In genomic region chr6:26026833-26027490, GRCh38 we compare ENCODE assay signal across 8 cellular contexts.
DNase-seq lines count a peak whose midpoint lies in the region; ATAC-seq, FAIRE-seq and TF ChIP-seq lines count a peak whose summit lies in the region.

No MANE protein-coding gene starts in this region.

- WGBS in H1 (ENCODE audit: extremely low coverage in 1 of 2, insufficient coverage in 1 of 2, insufficient read length in 1 of 2, insufficient replicate concordance in 2 of 2, low coverage in 1 of 2, low lambda C conversion rate in 2 of 2, missing lambda C conversion rate in 1 of 2), 2 experiments: 1% methylated on average over 43 of the region's 44 CpGs; no CpG with 5 or more reads in 1 of the 2 experiments

- H3K4me1 ChIP-seq in H1 (replicated peaks in 1 of 4; ENCODE audit: control insufficient read depth in 3 of 4, insufficient read depth in 4 of 4, low read length in 3 of 4): peaks cover 3 to 23% (median 10%) of the 10 kb centered on the region in 4 experiments; a peak in 5 of 7 replicates

- H2AK5ac ChIP-seq in H1 (ENCODE audit: low read depth, low read length): no peak overlapping the region; the same call in 1 of the 2 replicates

- H3K36me3 Mint-ChIP-seq in activated CD8-positive, alpha-beta memory T cell treated with anti-CD3 and anti-CD28 coated beads, Interleukin-2, amount 10 ng/mL, durations not matched to agents 7 days and 5 days: peaks cover 8% of the 10 kb centered on the region
- H3K36me3 Mint-ChIP-seq in mesothelial cell of epicardium: no peaks in the 10 kb centered on the region

- peak; percentile 84 for FAIRE-seq in H1 (lab: Jason Lieb, UNC)

- peak overlapping the region; percentile 2 for H4K5ac ChIP-seq in H1 (ENCODE audit: insufficient read length, low read depth, low read length)

- H3K9me3 ChIP-seq in H1 (ENCODE audit: insufficient read depth in 2 of 2, low read depth in 1 of 2, low read length in 1 of 2): no peaks in the 10 kb centered on the region

- H2BK12ac ChIP-seq in H1 (ENCODE audit: low read depth, low read length): no peak overlapping the region

- H4K20me1 ChIP-seq in H1 (replicated peaks in 1 of 2; ENCODE audit: control insufficient read depth in 1 of 2, insufficient read depth in 2 of 2, low read length in 2 of 2): peaks cover 0 to 5% of the 10 kb centered on the region in 2 experiments

- TF ChIP-seq RAD21 in H1 (IDR thresholded peaks at IDR 0.05 in 1 of 2, conservative IDR thresholded peaks at IDR 0.05 in 1 of 2; ENCODE audit: low read depth in 2 of 2, low read length in 2 of 2): no peak

- H3K36me3 ChIP-seq in H1 (ENCODE audit: control insufficient read depth in 2 of 4, insufficient read depth in 4 of 4, low read length in 3 of 4): no peaks in the 10 kb centered on the region

- H3K14ac ChIP-seq in H1 (ENCODE audit: insufficient read length): no peak overlapping the region

- peaks cover 10% of the 10 kb centered on the region for H3K27me3 Mint-ChIP-seq in activated CD8-positive, alpha-beta memory T cell treated with anti-CD3 and anti-CD28 coated beads, Interleukin-2, amount 10 ng/mL, durations not matched to agents 7 days and 5 days
- no peaks in the 10 kb centered on the region for H3K27me3 Mint-ChIP-seq in mesothelial cell of epicardium (ENCODE audit: low read depth)

- H3K23ac ChIP-seq in H1 (ENCODE audit: insufficient read length): no peak overlapping the region

- peaks cover 82% of the 10 kb centered on the region for H3K4me1 Mint-ChIP-seq in activated CD8-positive, alpha-beta memory T cell treated with anti-CD3 and anti-CD28 coated beads, Interleukin-2, amount 10 ng/mL, durations not matched to agents 7 days and 5 days
- peaks cover 58% of the 10 kb centered on the region for H3K4me1 Mint-ChIP-seq in mesothelial cell of epicardium

- POLR2A ChIA-PET in H1 (lab: Charles Lee; ENCODE audit: partially characterized antibody): interaction anchor here (0.7 to 43.5 kb wide), 50 partner anchors 2 to 1867 kb away, joined by 3 to 1982 read pairs (median 8); partner anchors contain the start of gene HFE

- H2BK120ac ChIP-seq in H1 (replicated peaks; ENCODE audit: low read depth, low read length): no peak overlapping the region

- H3K27ac Mint-ChIP-seq in activated CD8-positive, alpha-beta memory T cell treated with anti-CD3 and anti-CD28 coated beads, Interleukin-2, amount 10 ng/mL, durations not matched to agents 7 days and 5 days: peak overlapping the region; percentile 99
- H3K27ac Mint-ChIP-seq in mesothelial cell of epicardium: peak overlapping the region; percentile 97

- H2BK5ac ChIP-seq in H1 (ENCODE audit: low read depth, low read length): peak overlapping the region; percentile 85; the same call in 1 of the 2 replicates

- peaks cover 10% of the 10 kb centered on the region for H3K23me2 ChIP-seq in H1 (ENCODE audit: low read depth, low read length)

- peak overlapping the region; percentile 80 for H3K27ac ChIP-seq in H1 (ENCODE audit: low read depth, low read length)

- H3K27me3 ChIP-seq in H1 (replicated peaks in 1 of 4; ENCODE audit: control insufficient read depth in 3 of 4, extremely low read depth in 1 of 4, insufficient read depth in 3 of 4, low read length in 3 of 4): no peaks in the 10 kb centered on the region

- no peak overlapping the region for H3K56ac ChIP-seq in H1 (replicated peaks; ENCODE audit: insufficient read length, low read depth, low read length)

- H3K4me3 Mint-ChIP-seq in activated CD8-positive, alpha-beta memory T cell treated with anti-CD3 and anti-CD28 coated beads, Interleukin-2, amount 10 ng/mL, durations not matched to agents 7 days and 5 days: peak overlapping the region; percentile 83
- H3K4me3 Mint-ChIP-seq in mesothelial cell of epicardium: peak overlapping the region; percentile 93

- no peak overlapping the region for H3K18ac ChIP-seq in H1 (ENCODE audit: extremely low read depth, low read length)

- H3K4me2 ChIP-seq in H1 (ENCODE audit: insufficient read depth in 1 of 2, low read depth in 2 of 2, low read length in 2 of 2): peak overlapping the region; percentile 73 to 81

- H4K8ac ChIP-seq in H1 (ENCODE audit: extremely low read depth, insufficient read depth, low read length): no peak overlapping the region

- no peaks in the 10 kb centered on the region for H3K79me2 ChIP-seq in H1 (ENCODE audit: control insufficient read depth in 1 of 2, insufficient read depth in 2 of 2, low read length in 2 of 2)

- TF ChIP-seq CTCF in H1 (IDR thresholded peaks at IDR 0.05; ENCODE audit: control extremely low read depth in 1 of 3, insufficient read depth in 1 of 3, low read depth in 1 of 3, low read length in 3 of 3): no peak
- no peak for TF ChIP-seq CTCF in mesothelial cell of epicardium (IDR thresholded peaks at IDR 0.05; ENCODE audit: unreplicated experiment)

- no peak overlapping the region for H2BK20ac ChIP-seq in H1 (ENCODE audit: low read length)

- H4K91ac ChIP-seq in H1 (replicated peaks; ENCODE audit: insufficient read length, low read length): no peak overlapping the region

- H3K4me3 ChIP-seq in H1 (ENCODE audit: extremely low read depth in 1 of 4, insufficient read depth in 2 of 4, low read depth in 3 of 4, low read length in 4 of 4): peak overlapping the region; percentile 75 to 89 (median 82)

- H3K9ac ChIP-seq in H1 (replicated peaks in 1 of 4; ENCODE audit: extremely low read depth in 1 of 4, low read depth in 3 of 4, low read length in 3 of 4): peak overlapping the region; percentile 61 to 88 (median 84)

- TF ChIP-seq POLR2A in H1 (IDR thresholded peaks at IDR 0.05; ENCODE audit: control extremely low read depth in 1 of 2, low read depth in 2 of 2, low read length in 2 of 2): peak; percentile 99 to 100

- no peaks in the 10 kb centered on the region for H3K9me3 Mint-ChIP-seq in activated CD8-positive, alpha-beta memory T cell treated with anti-CD3 and anti-CD28 coated beads, Interleukin-2, amount 10 ng/mL, durations not matched to agents 7 days and 5 days (ENCODE audit: low read depth)
- H3K9me3 Mint-ChIP-seq in mesothelial cell of epicardium: no peaks in the 10 kb centered on the region

- DNase-seq in COLO668 (lab: John Stamatoyannopoulos, UW; ENCODE audit: unreplicated experiment): peak; percentile 93
- peak in 73 of 76 experiments; percentile 92 to 100 (median 99) for DNase-seq in HUDEP-2 (lab: John Stamatoyannopoulos, UW; ENCODE audit: unreplicated experiment in 76 of 76)
- DNase-seq in NOMO-1 treated with dmso at 0.1 percent for 144 hours (lab: John Stamatoyannopoulos, UW; ENCODE audit: unreplicated experiment): peak; percentile 76
- DNase-seq in activated CD8-positive, alpha-beta memory T cell treated with anti-CD3 and anti-CD28 coated beads, Interleukin-2, amount 10 ng/mL, durations not matched to agents 7 days and 5 days: peak; percentile 97
- peak; percentile 85 to 93 for DNase-seq in H1 (ENCODE audit: low read depth in 1 of 2, low spot score in 2 of 2)
- peak in 1 of 2 experiments; percentile 74 for DNase-seq in mesothelial cell of epicardium (ENCODE audit: low spot score in 2 of 2, unreplicated experiment in 2 of 2)
- DNase-seq in stimulated activated CD8-positive, alpha-beta memory T cell treated with anti-CD3 and anti-CD28 coated beads, Interleukin-2, amount 100 ng/mL, for 1 hour (ENCODE audit: low read depth in 2 of 2): peak; percentile 62 to 71

- H2BK15ac ChIP-seq in H1 (ENCODE audit: low read length): no peak overlapping the region

- CTCF ChIA-PET in activated CD8-positive, alpha-beta memory T cell treated with anti-CD3 and anti-CD28 coated beads, Interleukin-2, amount 10 ng/mL, durations not matched to agents 7 days and 5 days (lab: Charles Lee): interaction anchor here (0.7 to 7.4 kb wide), 12 partner anchors 10 to 1869 kb away, joined by 3 to 45 read pairs (median 6); a partner anchor contains a TSS
- CTCF ChIA-PET in H1 (lab: Charles Lee; ENCODE audit: partially characterized antibody): interaction anchor here (0.6 to 3.1 kb wide), 14 partner anchors 12 to 93 kb away, joined by 3 to 13 read pairs (median 4); a partner anchor contains a TSS

- peak in 1 of 2 experiments; percentile 96; a peak in 2 of 3 replicates for TF ChIP-seq EP300 in H1 (IDR thresholded peaks at IDR 0.05; ENCODE audit: borderline replicate concordance in 1 of 2, low read depth in 2 of 2, low read length in 2 of 2)

- H3K79me1 ChIP-seq in H1 (ENCODE audit: low read depth, low read length): no peaks in the 10 kb centered on the region

- ATAC-seq in GM21381 (IDR thresholded peaks at IDR 0.05; ENCODE audit: unreplicated experiment): peak; percentile 45
- peak; percentile 50 for ATAC-seq in activated CD8-positive, alpha-beta memory T cell treated with anti-CD3 and anti-CD28 coated beads, Interleukin-2, amount 10 ng/mL, durations not matched to agents 7 days and 5 days

- no peak overlapping the region for H2AFZ ChIP-seq in H1 (ENCODE audit: low read length)

- no peak overlapping the region for H3K4ac ChIP-seq in H1 (replicated peaks; ENCODE audit: insufficient read length, low read depth, low read length)

TF ChIP-seq in H1, 55 proteins besides CTCF, POLR2A, EP300 and RAD21 (continues in another document):
- TF ChIP-seq BACH1 (IDR thresholded peaks at IDR 0.05; ENCODE audit: low read length) (no peak), TAF1 (IDR thresholded peaks at IDR 0.05; ENCODE audit: low read depth, low read length) (peak; percentile 98), RXRA (IDR thresholded peaks at IDR 0.05; ENCODE audit: insufficient read depth, low read depth, low read length) (0 out of 2 replicates have a peak, but pooled peaks have one; percentile 5), POU5F1 (IDR thresholded peaks at IDR 0.05; ENCODE audit: low read depth, low read length) (peak; percentile 36; the same call in 1 of the 2 replicates), PHF8 (conservative IDR thresholded peaks at IDR 0.05; ENCODE audit: low read depth, low read length) (no peak; the same call in none of the 2 replicates), GTF2F1 (IDR thresholded peaks at IDR 0.05; ENCODE audit: borderline replicate concordance, low read depth, low read length) (peak; percentile 92), NRF1 (IDR thresholded peaks at IDR 0.05; ENCODE audit: low read depth, low read length) (peak; percentile 19; the same call in 1 of the 2 replicates), CBX5 (IDR thresholded peaks at IDR 0.05; ENCODE audit: low read depth, low read length) (no peak), SP2 (IDR thresholded peaks at IDR 0.05; ENCODE audit: low read length) (peak; percentile 15; the same call in 1 of the 2 replicates), MAFK (IDR thresholded peaks at IDR 0.05; ENCODE audit: low read depth, low read length) (peak; percentile 39; the same call in 1 of the 2 replicates), TAF7 (optimal IDR thresholded peaks at IDR 0.05; ENCODE audit: borderline replicate concordance, low read depth, low read length) (peak; percentile 98)
- TF ChIP-seq, protein P1, sequence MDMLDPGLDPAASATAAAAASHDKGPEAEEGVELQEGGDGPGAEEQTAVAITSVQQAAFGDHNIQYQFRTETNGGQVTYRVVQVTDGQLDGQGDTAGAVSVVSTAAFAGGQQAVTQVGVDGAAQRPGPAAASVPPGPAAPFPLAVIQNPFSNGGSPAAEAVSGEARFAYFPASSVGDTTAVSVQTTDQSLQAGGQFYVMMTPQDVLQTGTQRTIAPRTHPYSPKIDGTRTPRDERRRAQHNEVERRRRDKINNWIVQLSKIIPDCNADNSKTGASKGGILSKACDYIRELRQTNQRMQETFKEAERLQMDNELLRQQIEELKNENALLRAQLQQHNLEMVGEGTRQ (IDR thresholded peaks at IDR 0.05; ENCODE audit: low read length): peak; percentile 41
